2 cellular contexts compared by ENCODE assay signal in the genomic region with DNA sequence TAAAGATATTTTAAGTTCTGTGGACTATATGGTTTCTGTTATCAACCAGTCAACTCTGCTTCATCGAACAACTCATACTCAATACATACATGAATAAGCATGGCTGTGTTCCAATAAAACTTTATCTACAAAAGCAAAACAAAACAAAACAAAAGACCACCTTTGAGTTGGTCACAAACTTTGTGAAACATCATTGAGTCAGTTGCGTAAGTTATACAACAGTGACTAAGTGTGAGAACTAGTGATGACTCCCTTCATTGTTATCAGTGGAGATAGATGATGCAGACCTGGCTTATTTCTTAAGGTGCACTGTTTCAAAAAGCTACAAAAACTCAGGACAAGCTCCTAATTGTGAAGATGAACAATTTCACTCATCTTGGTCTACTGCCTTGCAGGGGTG.
A peak's percentile ranks its signal among the peaks of the same experiment; 100 is the strongest.
TF ChIP-seq lines count a peak whose summit lies in the region.

No MANE protein-coding gene starts in this region.

TF ChIP-seq in HCT116, 20 proteins besides CTCF, POLR2A, EP300 and RAD21:
- TF ChIP-seq SP1 (IDR thresholded peaks at IDR 0.05; ENCODE audit: low read depth), result 0 out of 2 replicates have a peak, but pooled peaks have one; percentile 9
- TF ChIP-seq ZFX (IDR thresholded peaks at IDR 0.05), result no peak
- peak; percentile 50; the same call in 1 of the 2 replicates for TF ChIP-seq CEBPB (IDR thresholded peaks at IDR 0.05; ENCODE audit: low read depth)

TF ChIP-seq in K562, 482 proteins besides CTCF, POLR2A, EP300 and RAD21:
- no peak for TF ChIP-seq PHB (CRISPR knock-in tag; IDR thresholded peaks at IDR 0.05)
- peak; percentile 61 for TF ChIP-seq CEBPB (tag; IDR thresholded peaks at IDR 0.05)
- TF ChIP-seq FOSL1 (tag; conservative IDR thresholded peaks at IDR 0.05), result 0 out of 2 replicates have a peak, but pooled peaks have one; percentile 29
- TF ChIP-seq SREBF1 (IDR thresholded peaks at IDR 0.05; ENCODE audit: borderline replicate concordance, low read depth, low read length), result no peak
- no peak for TF ChIP-seq CEBPG (CRISPR knock-in tag; IDR thresholded peaks at IDR 0.05)
- TF ChIP-seq CEBPG (tag; conservative IDR thresholded peaks at IDR 0.05 in 1 of 2, IDR thresholded peaks at IDR 0.05 in 1 of 2), result peak in 1 of 2 experiments; percentile 62; a peak in 2 of 4 replicates
- TF ChIP-seq, protein P1, sequence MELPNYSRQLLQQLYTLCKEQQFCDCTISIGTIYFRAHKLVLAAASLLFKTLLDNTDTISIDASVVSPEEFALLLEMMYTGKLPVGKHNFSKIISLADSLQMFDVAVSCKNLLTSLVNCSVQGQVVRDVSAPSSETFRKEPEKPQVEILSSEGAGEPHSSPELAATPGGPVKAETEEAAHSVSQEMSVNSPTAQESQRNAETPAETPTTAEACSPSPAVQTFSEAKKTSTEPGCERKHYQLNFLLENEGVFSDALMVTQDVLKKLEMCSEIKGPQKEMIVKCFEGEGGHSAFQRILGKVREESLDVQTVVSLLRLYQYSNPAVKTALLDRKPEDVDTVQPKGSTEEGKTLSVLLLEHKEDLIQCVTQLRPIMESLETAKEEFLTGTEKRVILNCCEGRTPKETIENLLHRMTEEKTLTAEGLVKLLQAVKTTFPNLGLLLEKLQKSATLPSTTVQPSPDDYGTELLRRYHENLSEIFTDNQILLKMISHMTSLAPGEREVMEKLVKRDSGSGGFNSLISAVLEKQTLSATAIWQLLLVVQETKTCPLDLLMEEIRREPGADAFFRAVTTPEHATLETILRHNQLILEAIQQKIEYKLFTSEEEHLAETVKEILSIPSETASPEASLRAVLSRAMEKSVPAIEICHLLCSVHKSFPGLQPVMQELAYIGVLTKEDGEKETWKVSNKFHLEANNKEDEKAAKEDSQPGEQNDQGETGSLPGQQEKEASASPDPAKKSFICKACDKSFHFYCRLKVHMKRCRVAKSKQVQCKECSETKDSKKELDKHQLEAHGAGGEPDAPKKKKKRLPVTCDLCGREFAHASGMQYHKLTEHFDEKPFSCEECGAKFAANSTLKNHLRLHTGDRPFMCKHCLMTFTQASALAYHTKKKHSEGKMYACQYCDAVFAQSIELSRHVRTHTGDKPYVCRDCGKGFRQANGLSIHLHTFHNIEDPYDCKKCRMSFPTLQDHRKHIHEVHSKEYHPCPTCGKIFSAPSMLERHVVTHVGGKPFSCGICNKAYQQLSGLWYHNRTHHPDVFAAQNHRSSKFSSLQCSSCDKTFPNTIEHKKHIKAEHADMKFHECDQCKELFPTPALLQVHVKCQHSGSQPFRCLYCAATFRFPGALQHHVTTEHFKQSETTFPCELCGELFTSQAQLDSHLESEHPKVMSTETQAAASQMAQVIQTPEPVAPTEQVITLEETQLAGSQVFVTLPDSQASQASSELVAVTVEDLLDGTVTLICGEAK (IDR thresholded peaks at IDR 0.05), result peak; percentile 86
- TF ChIP-seq, protein P1 (CRISPR knock-in tag; IDR thresholded peaks at IDR 0.05), result no peak
- TF ChIP-seq ZBTB7A (IDR thresholded peaks at IDR 0.05; ENCODE audit: borderline replicate concordance, control insufficient read depth, low read depth, low read length), result no peak
TF ChIP-seq in K562: peak in this region for 4.
